Comparison of ENCODE assay signal across 22 cellular contexts in genomic region chr3:164465172-164465571, GRCh38.
DNase-seq lines count a peak whose midpoint lies in the region; ATAC-seq, FAIRE-seq and TF ChIP-seq lines count a peak whose summit lies in the region.
"Had no signal": no experiment of that assay in that cellular context is flagged by ENCODE, and none has a peak within 500 bp of the region (broad histone marks: within the 10 kb centered on the region; RNA-seq: fewer than 3 reads in every experiment).

No MANE protein-coding gene starts in this region.

- H2AFZ ChIP-seq in mesenchymal stem cell (ENCODE audit: low read depth, low read length): no peak overlapping the region
- H2AFZ ChIP-seq: parathyroid adenoma had no signal

- H3K9ac ChIP-seq in mesenchymal stem cell (ENCODE audit: low read length): peak overlapping the region; percentile 23
- H3K9ac ChIP-seq: parathyroid adenoma had no signal

- no peak overlapping the region for H3K14ac ChIP-seq in mesenchymal stem cell (ENCODE audit: low read length in 2 of 2)

- H4K8ac ChIP-seq in mesenchymal stem cell (ENCODE audit: low read length): no peak overlapping the region

- peaks cover 10% of the 10 kb centered on the region for H3K9me3 ChIP-seq in mesenchymal stem cell (ENCODE audit: control insufficient read depth, low read length)
- H3K9me3 ChIP-seq: BE2C, body of pancreas had no signal

- H3K79me1 ChIP-seq in mesenchymal stem cell (replicated peaks; ENCODE audit: low read length, poor library complexity, severe bottlenecking): no peaks in the 10 kb centered on the region

- no peak overlapping the region for H4K91ac ChIP-seq in mesenchymal stem cell (ENCODE audit: low read length)

- no peak overlapping the region for H2BK15ac ChIP-seq in mesenchymal stem cell (ENCODE audit: low read depth, poor library complexity, severe bottlenecking)

- FAIRE-seq in HTR-8/SVneo (lab: Jason Lieb, UNC): peak; percentile 63
- FAIRE-seq: G401.6, GM12891 had no signal

- POLR2A ChIA-PET in HEK293T (lab: Yijun Ruan, JAX): no interaction called here

- in situ Hi-C loops in astrocyte of the spinal cord (cut with HindIII; ENCODE audit: low sequenced_read_pairs): no loop called here

- 25% methylated on average over 2 of the region's 2 CpGs for WGBS in mesenchymal stem cell

- no peak overlapping the region for H3K23ac ChIP-seq in mesenchymal stem cell (ENCODE audit: low read length in 2 of 2)

- H2AK5ac ChIP-seq in mesenchymal stem cell (ENCODE audit: low read length, severe bottlenecking): no peak overlapping the region

- H3K36me3 ChIP-seq in mesenchymal stem cell (ENCODE audit: control insufficient read depth in 1 of 2, insufficient read depth in 2 of 2, low read depth in 1 of 2, low read length in 2 of 2): no peaks in the 10 kb centered on the region
- H3K36me3 ChIP-seq: BE2C, heart right ventricle had no signal

- no peak overlapping the region for H2BK120ac ChIP-seq in mesenchymal stem cell (ENCODE audit: low read depth, low read length)

- H2BK5ac ChIP-seq in mesenchymal stem cell (ENCODE audit: low read depth, low read length, poor library complexity, severe bottlenecking): no peak overlapping the region

- H2BK12ac ChIP-seq in mesenchymal stem cell (ENCODE audit: low read length in 2 of 2): no peak overlapping the region

- H3K18ac ChIP-seq in mesenchymal stem cell (ENCODE audit: low read depth in 1 of 2, low read length in 2 of 2): no peak overlapping the region

- ATAC-seq in GM18498 (IDR thresholded peaks at IDR 0.05; ENCODE audit: unreplicated experiment) (no peak), SK-N-SH treated with all-trans-retinoic acid at 6 μM for 48 hours (no peak)
- ATAC-seq: body of pancreas, heart right ventricle had no signal

- TF ChIP-seq CTCF in astrocyte of the spinal cord (IDR thresholded peaks at IDR 0.05; ENCODE audit: low read depth, low read length): no peak

- peak; percentile 34 for DNase-seq in AG20443 (ENCODE audit: low spot score)
- peak; percentile 50 for DNase-seq in HTR-8/SVneo (ENCODE audit: insufficient read length, low spot score)
- DNase-seq in astrocyte of the spinal cord (ENCODE audit: low read depth, low spot score): peak; percentile 52
- peak; percentile 76 for DNase-seq in mesenchymal stem cell
- no peak for DNase-seq in HEK293T (ENCODE audit: extremely low spot score)
- DNase-seq in NOMO-1 treated with DMSO at 0.1 percent for 48 hours (lab: John Stamatoyannopoulos, UW; ENCODE audit: unreplicated experiment): no peak
- DNase-seq: activated CD4-positive, alpha-beta T cell treated with anti-CD3 and anti-CD28 coated beads, Interleukin-2, amount 50 U/mL, for 1 hour; activated CD8-positive, alpha-beta memory T cell treated with anti-CD3 and anti-CD28 coated beads, Interleukin-2, amount 50 U/mL, for 48 hours; activated naive CD4-positive, alpha-beta T cell; BE2C; body of pancreas; heart right ventricle; immature natural killer cell; NCI-H345; stimulated activated CD4-positive, alpha-beta T cell treated with anti-CD3 and anti-CD28 coated beads, Interleukin-2, amount 100 ng/mL, for 24 hours had no signal

- peak overlapping the region; percentile 70 for H3K27ac ChIP-seq in mesenchymal stem cell (ENCODE audit: low read length, poor library complexity, severe bottlenecking)
- H3K27ac ChIP-seq: body of pancreas, epithelial cell of prostate, heart right ventricle, parathyroid adenoma had no signal

- H3K27me3 ChIP-seq in mesenchymal stem cell (ENCODE audit: control insufficient read depth in 1 of 2, insufficient read depth in 1 of 2, low read length in 2 of 2): no peaks in the 10 kb centered on the region
- H3K27me3 ChIP-seq: BE2C, body of pancreas, heart right ventricle had no signal

- no peak overlapping the region for H3K4me3 ChIP-seq in astrocyte of the spinal cord (ENCODE audit: low read depth, low read length)
- no peak overlapping the region for H3K4me3 ChIP-seq in mesenchymal stem cell (ENCODE audit: insufficient read depth in 1 of 2, low read depth in 1 of 2, low read length in 2 of 2)
- H3K4me3 ChIP-seq: body of pancreas, heart right ventricle, lung had no signal

- CTCF ChIA-PET in HEK293T (lab: Yijun Ruan, JAX): no interaction called here

- no peak overlapping the region for H3K4me2 ChIP-seq in mesenchymal stem cell (ENCODE audit: low read length, poor library complexity, severe bottlenecking)

- no peak overlapping the region for H3K4ac ChIP-seq in mesenchymal stem cell (ENCODE audit: low read depth in 1 of 2, low read length in 2 of 2)

- no peaks in the 10 kb centered on the region for H3K4me1 ChIP-seq in mesenchymal stem cell (ENCODE audit: control insufficient read depth, insufficient read depth, low read depth, low read length)
- H3K4me1 ChIP-seq: BE2C, body of pancreas, heart right ventricle, parathyroid adenoma had no signal

TF ChIP-seq in HEK293T, 16 proteins besides CTCF, POLR2A, EP300 and RAD21:
- TF ChIP-seq FOXA1 (IDR thresholded peaks at IDR 0.05): no peak
- no peak for TF ChIP-seq LEF1 (IDR thresholded peaks at IDR 0.05; ENCODE audit: borderline replicate concordance)
- no peak for TF ChIP-seq FOXK2 (IDR thresholded peaks at IDR 0.05)
- no peak for TF ChIP-seq SUZ12 (IDR thresholded peaks at IDR 0.05)
- no peak for TF ChIP-seq L3MBTL2 (conservative IDR thresholded peaks at IDR 0.05)
- TF ChIP-seq, protein P1, sequence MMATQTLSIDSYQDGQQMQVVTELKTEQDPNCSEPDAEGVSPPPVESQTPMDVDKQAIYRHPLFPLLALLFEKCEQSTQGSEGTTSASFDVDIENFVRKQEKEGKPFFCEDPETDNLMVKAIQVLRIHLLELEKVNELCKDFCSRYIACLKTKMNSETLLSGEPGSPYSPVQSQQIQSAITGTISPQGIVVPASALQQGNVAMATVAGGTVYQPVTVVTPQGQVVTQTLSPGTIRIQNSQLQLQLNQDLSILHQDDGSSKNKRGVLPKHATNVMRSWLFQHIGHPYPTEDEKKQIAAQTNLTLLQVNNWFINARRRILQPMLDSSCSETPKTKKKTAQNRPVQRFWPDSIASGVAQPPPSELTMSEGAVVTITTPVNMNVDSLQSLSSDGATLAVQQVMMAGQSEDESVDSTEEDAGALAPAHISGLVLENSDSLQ (IDR thresholded peaks at IDR 0.05): no peak
- TF ChIP-seq TARDBP (IDR thresholded peaks at IDR 0.05): no peak
- TF ChIP-seq FOXM1 (IDR thresholded peaks at IDR 0.05; ENCODE audit: borderline replicate concordance): no peak
- TF ChIP-seq CTBP1 (IDR thresholded peaks at IDR 0.05; ENCODE audit: borderline replicate concordance): no peak
- no peak for TF ChIP-seq HDGF (IDR thresholded peaks at IDR 0.05; ENCODE audit: borderline replicate concordance)
- TF ChIP-seq ARNT (IDR thresholded peaks at IDR 0.05): no peak
- no peak for TF ChIP-seq NFRKB (IDR thresholded peaks at IDR 0.05)
- TF ChIP-seq ELF4 (IDR thresholded peaks at IDR 0.05): no peak
- no peak for TF ChIP-seq SP1 (IDR thresholded peaks at IDR 0.05)
- TF ChIP-seq ZNF384 (IDR thresholded peaks at IDR 0.05): no peak
- no peak for TF ChIP-seq BHLHE40 (IDR thresholded peaks at IDR 0.05; ENCODE audit: borderline replicate concordance)

TF ChIP-seq in SK-N-SH treated with all-trans-retinoic acid at 6 μM for 48 hours, 23 proteins besides CTCF, POLR2A, EP300 and RAD21:
- TF ChIP-seq PPARA (CRISPR knock-in tag; IDR thresholded peaks at IDR 0.05; ENCODE audit: borderline replicate concordance) (no peak), ZNF8 (CRISPR knock-in tag; IDR thresholded peaks at IDR 0.05) (no peak), ESRRG (CRISPR knock-in tag; IDR thresholded peaks at IDR 0.05) (no peak), CSRNP3 (CRISPR knock-in tag; IDR thresholded peaks at IDR 0.05) (no peak)
- TF ChIP-seq, protein P2, sequence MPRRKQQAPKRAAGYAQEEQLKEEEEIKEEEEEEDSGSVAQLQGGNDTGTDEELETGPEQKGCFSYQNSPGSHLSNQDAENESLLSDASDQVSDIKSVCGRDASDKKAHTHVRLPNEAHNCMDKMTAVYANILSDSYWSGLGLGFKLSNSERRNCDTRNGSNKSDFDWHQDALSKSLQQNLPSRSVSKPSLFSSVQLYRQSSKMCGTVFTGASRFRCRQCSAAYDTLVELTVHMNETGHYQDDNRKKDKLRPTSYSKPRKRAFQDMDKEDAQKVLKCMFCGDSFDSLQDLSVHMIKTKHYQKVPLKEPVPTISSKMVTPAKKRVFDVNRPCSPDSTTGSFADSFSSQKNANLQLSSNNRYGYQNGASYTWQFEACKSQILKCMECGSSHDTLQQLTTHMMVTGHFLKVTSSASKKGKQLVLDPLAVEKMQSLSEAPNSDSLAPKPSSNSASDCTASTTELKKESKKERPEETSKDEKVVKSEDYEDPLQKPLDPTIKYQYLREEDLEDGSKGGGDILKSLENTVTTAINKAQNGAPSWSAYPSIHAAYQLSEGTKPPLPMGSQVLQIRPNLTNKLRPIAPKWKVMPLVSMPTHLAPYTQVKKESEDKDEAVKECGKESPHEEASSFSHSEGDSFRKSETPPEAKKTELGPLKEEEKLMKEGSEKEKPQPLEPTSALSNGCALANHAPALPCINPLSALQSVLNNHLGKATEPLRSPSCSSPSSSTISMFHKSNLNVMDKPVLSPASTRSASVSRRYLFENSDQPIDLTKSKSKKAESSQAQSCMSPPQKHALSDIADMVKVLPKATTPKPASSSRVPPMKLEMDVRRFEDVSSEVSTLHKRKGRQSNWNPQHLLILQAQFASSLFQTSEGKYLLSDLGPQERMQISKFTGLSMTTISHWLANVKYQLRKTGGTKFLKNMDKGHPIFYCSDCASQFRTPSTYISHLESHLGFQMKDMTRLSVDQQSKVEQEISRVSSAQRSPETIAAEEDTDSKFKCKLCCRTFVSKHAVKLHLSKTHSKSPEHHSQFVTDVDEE (CRISPR knock-in tag; IDR thresholded peaks at IDR 0.05): no peak

Comparison
In these comparisons a context has a peak if more than half of its experiments do, and no peak if none do; other contexts are left out.
1. DNase-seq: peak in AG20443 (single experiment), HTR-8/SVneo (single experiment), astrocyte of the spinal cord (single experiment) and mesenchymal stem cell (single experiment); none in HEK293T (single experiment) and NOMO-1 treated with DMSO at 0.1 percent for 48 hours (single experiment).